Comparison of ENCODE assay signal across 18 cellular contexts in genomic region chr9:97516111-97516510, GRCh38. TPM values are rescaled to one million over a fixed set of nuclear protein-coding genes. Genes with fewer than 3 reads are reported as not detected.
A peak's percentile ranks its signal among the peaks of the same experiment; 100 is the strongest.
DNase-seq lines count a peak whose midpoint lies in the region; ATAC-seq, FAIRE-seq and TF ChIP-seq lines count a peak whose summit lies in the region.
"Had no signal": no experiment of that assay in that cellular context is flagged by ENCODE, and none has a peak within 500 bp of the region (broad histone marks: within the 10 kb centered on the region; RNA-seq: fewer than 3 reads in every experiment).

No MANE protein-coding gene starts in this region.

- no peak for FAIRE-seq in astrocyte (lab: Jason Lieb, UNC)
- FAIRE-seq in HepG2 (lab: Jason Lieb, UNC) = no peak
- FAIRE-seq: RCC 7860 had no signal

- TF ChIP-seq CTCF in astrocyte (IDR thresholded peaks at IDR 0.05; ENCODE audit: insufficient read depth, low read depth, low read length) (no peak), neural progenitor cell (IDR thresholded peaks at IDR 0.05) (no peak), type B pancreatic cell (conservative IDR thresholded peaks at IDR 0.05) (no peak), HepG2 (CRISPR knock-in tag; IDR thresholded peaks at IDR 0.05) (no peak), RWPE1 (conservative IDR thresholded peaks at IDR 0.05; ENCODE audit: low read depth) (no peak)

- peaks cover 2% of the 10 kb centered on the region for H3K27me3 ChIP-seq in astrocyte (ENCODE audit: insufficient read depth, low read length)
- no peaks in the 10 kb centered on the region for H3K27me3 ChIP-seq in neural progenitor cell
- peaks cover 1 to 34% of the 10 kb centered on the region in 2 experiments; a peak in 2 of 5 replicates for H3K27me3 ChIP-seq in HepG2 (ENCODE audit: control insufficient read depth in 1 of 2, insufficient read depth in 2 of 2, low read length in 2 of 2)

- no TSS peak for BruUV-seq in HepG2 (replicated peaks; lab: Mats Ljungman, UMichigan)

- H3K4me3 ChIP-seq in astrocyte (ENCODE audit: insufficient read depth, low read depth, low read length) (no peak overlapping the region), neural progenitor cell (no peak overlapping the region), HepG2 (replicated peaks in 1 of 3; ENCODE audit: insufficient read depth in 1 of 3, low read depth in 2 of 3, low read length in 3 of 3) (no peak overlapping the region)
- H3K4me3 ChIP-seq: BLaER1 treated with 17β-estradiol and CSF1 and Interleukin-3, amounts not matched to agents 10 nM and 100 nM had no signal

- no peak overlapping the region for H3K9ac ChIP-seq in astrocyte (ENCODE audit: low read length)
- no peak overlapping the region for H3K9ac ChIP-seq in neural progenitor cell
- no peak overlapping the region for H3K9ac ChIP-seq in HepG2 (ENCODE audit: insufficient read depth, low read depth, low read length)
- H3K9ac ChIP-seq: BLaER1 treated with 17β-estradiol and CSF1 and Interleukin-3, amounts not matched to agents 10 nM and 100 nM had no signal

- 21% methylated on average over 8 of the region's 8 CpGs for WGBS in HepG2 (ENCODE audit: low lambda C conversion rate)

- H3K27ac Mint-ChIP-seq in astrocyte (ENCODE audit: unreplicated experiment) (peak overlapping the region; percentile 19), neural progenitor cell (no peak overlapping the region), type B pancreatic cell (peak overlapping the region; percentile 22)
- H3K27ac Mint-ChIP-seq: CD8-positive, alpha-beta T cell had no signal

- peaks cover 60% of the 10 kb centered on the region for H3K27me3 Mint-ChIP-seq in astrocyte (ENCODE audit: low read depth, unreplicated experiment)
- H3K27me3 Mint-ChIP-seq in neural progenitor cell (ENCODE audit: insufficient read depth, low read depth) = peaks cover 17% of the 10 kb centered on the region
- peaks cover 32% of the 10 kb centered on the region for H3K27me3 Mint-ChIP-seq in type B pancreatic cell

- no peaks in the 10 kb centered on the region for H3K36me3 ChIP-seq in astrocyte (ENCODE audit: insufficient read depth, low read length)
- H3K36me3 ChIP-seq in neural progenitor cell = no peaks in the 10 kb centered on the region
- H3K36me3 ChIP-seq in HepG2 (replicated peaks in 1 of 2; ENCODE audit: control insufficient read depth in 1 of 2, insufficient read depth in 2 of 2, low read length in 2 of 2) = no peaks in the 10 kb centered on the region
- H3K36me3 ChIP-seq: BLaER1 treated with 17β-estradiol and CSF1 and Interleukin-3, amounts not matched to agents 10 nM and 100 nM had no signal

- no peaks in the 10 kb centered on the region for H3F3A ChIP-seq in neural progenitor cell (ENCODE audit: low read depth)

- ATAC-seq in HepG2 = no peak
- ATAC-seq in HG03571 (IDR thresholded peaks at IDR 0.05; ENCODE audit: unreplicated experiment) = no peak
- ATAC-seq: CD8-positive, alpha-beta T cell; HCT116 had no signal

- POLR2A ChIA-PET in HepG2 (lab: Yijun Ruan, JAX) (no interaction called here), RWPE1 (lab: Yijun Ruan, JAX; ENCODE audit: low non-redundant PET) (no interaction called here)

- intact Hi-C loops in HepG2 (cut with micrococcal nuclease; ENCODE audit: unreplicated experiment) = no loop called here

- H3K4me2 ChIP-seq in astrocyte (ENCODE audit: low read length) = no peak overlapping the region
- H3K4me2 ChIP-seq in neural progenitor cell = peak overlapping the region; percentile 48
- no peak overlapping the region for H3K4me2 ChIP-seq in HepG2 (ENCODE audit: low read depth, low read length)
- H3K4me2 ChIP-seq: BLaER1 treated with 17β-estradiol and CSF1 and Interleukin-3, amounts not matched to agents 10 nM and 100 nM had no signal

- no peaks in the 10 kb centered on the region for H3K79me2 ChIP-seq in astrocyte (ENCODE audit: insufficient read depth, low read length)
- H3K79me2 ChIP-seq in neural progenitor cell (ENCODE audit: low read depth) = no peaks in the 10 kb centered on the region
- no peaks in the 10 kb centered on the region for H3K79me2 ChIP-seq in HepG2 (ENCODE audit: insufficient read depth, low read length)

- CTCF ChIA-PET in HepG2 (lab: Yijun Ruan, JAX; ENCODE audit: low intra/inter-chr PET ratio, low total read pairs) (no interaction called here), RWPE1 (lab: Yijun Ruan, JAX) (interaction anchor here (0.7 kb wide), 1 partner anchor 11 kb away, joined by 3 read pairs; no protein-coding TSS in a partner anchor)

- no peak for TF ChIP-seq POLR2A in HepG2 (IDR thresholded peaks at IDR 0.05; ENCODE audit: insufficient read depth in 1 of 2, low read depth in 2 of 2, low read length in 2 of 2)

- H3K9me3 ChIP-seq in astrocyte (ENCODE audit: insufficient read depth, low read depth, low read length) = no peaks in the 10 kb centered on the region
- no peaks in the 10 kb centered on the region for H3K9me3 ChIP-seq in neural progenitor cell (ENCODE audit: low read depth)
- no peaks in the 10 kb centered on the region for H3K9me3 ChIP-seq in HepG2 (ENCODE audit: low read length)
- H3K9me3 ChIP-seq: BLaER1 treated with 17β-estradiol and CSF1 and Interleukin-3, amounts not matched to agents 10 nM and 100 nM had no signal

- H3K9me3 Mint-ChIP-seq in astrocyte (ENCODE audit: unreplicated experiment) = peaks cover 3% of the 10 kb centered on the region
- H3K9me3 Mint-ChIP-seq in neural progenitor cell = no peaks in the 10 kb centered on the region
- H3K9me3 Mint-ChIP-seq in type B pancreatic cell = no peaks in the 10 kb centered on the region
- H3K9me3 Mint-ChIP-seq: CD8-positive, alpha-beta T cell had no signal

- H2AFZ ChIP-seq in astrocyte (ENCODE audit: low read depth, low read length) = no peak overlapping the region
- peak overlapping the region; percentile 59 for H2AFZ ChIP-seq in neural progenitor cell (replicated peaks)
- no peak overlapping the region for H2AFZ ChIP-seq in HepG2 (ENCODE audit: low read length)

- no peaks in the 10 kb centered on the region for H3K36me3 Mint-ChIP-seq in astrocyte (ENCODE audit: low read depth, unreplicated experiment)
- H3K36me3 Mint-ChIP-seq in neural progenitor cell = no peaks in the 10 kb centered on the region
- no peaks in the 10 kb centered on the region for H3K36me3 Mint-ChIP-seq in type B pancreatic cell
- H3K36me3 Mint-ChIP-seq: CD8-positive, alpha-beta T cell had no signal

- no peak for TF ChIP-seq RAD21 in HepG2 (CRISPR knock-in tag; IDR thresholded peaks at IDR 0.05)

- no peak for TF ChIP-seq EP300 in HepG2 (IDR thresholded peaks at IDR 0.05; ENCODE audit: low read depth in 2 of 2, low read length in 2 of 2)
- TF ChIP-seq EP300 in HepG2 (CRISPR knock-in tag; IDR thresholded peaks at IDR 0.05; ENCODE audit: borderline replicate concordance) = no peak

- in situ Hi-C loops in HepG2 (cut with HindIII; ENCODE audit: extremely low pct_ligation_motif_present, low pct_unique_long_range_greater_than_20kb) = no loop called here

- H3K4me3 Mint-ChIP-seq in astrocyte (ENCODE audit: unreplicated experiment) = peak overlapping the region; percentile 11
- H3K4me3 Mint-ChIP-seq in neural progenitor cell = no peak overlapping the region
- H3K4me3 Mint-ChIP-seq in type B pancreatic cell = no peak overlapping the region
- H3K4me3 Mint-ChIP-seq: CD8-positive, alpha-beta T cell had no signal

- H3K4me1 ChIP-seq in astrocyte (ENCODE audit: insufficient read depth, low read length) = peaks cover 4% of the 10 kb centered on the region
- H3K4me1 ChIP-seq in neural progenitor cell = peaks cover 13% of the 10 kb centered on the region
- no peaks in the 10 kb centered on the region for H3K4me1 ChIP-seq in HepG2 (ENCODE audit: insufficient read depth, low read length)
- H3K4me1 ChIP-seq: BLaER1 treated with 17β-estradiol and CSF1 and Interleukin-3, amounts not matched to agents 10 nM and 100 nM had no signal

- DNase-seq in SK-N-DZ (ENCODE audit: low spot score) = peak; percentile 8
- DNase-seq in astrocyte (ENCODE audit: low read depth) = no peak
- no peak for DNase-seq in neural progenitor cell (ENCODE audit: low spot score)
- no peak for DNase-seq in type B pancreatic cell (ENCODE audit: extremely low spot score, unreplicated experiment)
- DNase-seq in HepG2 (ENCODE audit: low spot score) = no peak
- no peak for DNase-seq in RWPE1 (ENCODE audit: low spot score)
- DNase-seq: Calu3; CD8-positive, alpha-beta T cell; GF-D8; KBM-7; NCI-H1105 treated with DMSO at 0.1 percent for 48 hours; NCI-H1694 treated with DMSO at 0.1 percent for 48 hours; SHP77 had no signal

- H4K20me1 ChIP-seq in astrocyte (ENCODE audit: insufficient read depth, low read length) (no peaks in the 10 kb centered on the region), neural progenitor cell (ENCODE audit: low read depth) (no peaks in the 10 kb centered on the region), HepG2 (ENCODE audit: insufficient read depth, low read length) (no peaks in the 10 kb centered on the region)
- H4K20me1 ChIP-seq: BLaER1 treated with 17β-estradiol and CSF1 and Interleukin-3, amounts not matched to agents 10 nM and 100 nM had no signal

- peaks cover 1% of the 10 kb centered on the region for H3K4me1 Mint-ChIP-seq in astrocyte (ENCODE audit: low read depth, unreplicated experiment)
- H3K4me1 Mint-ChIP-seq in neural progenitor cell = peaks cover 18% of the 10 kb centered on the region
- H3K4me1 Mint-ChIP-seq in type B pancreatic cell (ENCODE audit: unreplicated experiment) = peaks cover 20% of the 10 kb centered on the region

- H3K27ac ChIP-seq in astrocyte (ENCODE audit: low read depth, low read length) (no peak overlapping the region), neural progenitor cell (no peak overlapping the region), HepG2 (ENCODE audit: extremely low read length, insufficient read depth, low read length) (no peak overlapping the region), RWPE1 (no peak overlapping the region)
- H3K27ac ChIP-seq: BLaER1 treated with 17β-estradiol and CSF1 and Interleukin-3, amounts not matched to agents 10 nM and 100 nM had no signal

RNA-seq across cellular contexts. Expression of gene TMOD1, which starts 14.6 kb away (rescaled TPM):
- polyA plus RNA-seq in SK-N-DZ (2014; cell fraction: cytosol; rRNA removed) = 12.1 and 13.2 TPM in 2 replicates
- polyA plus RNA-seq in SK-N-DZ (2014; cell fraction: nucleus; rRNA removed) = 9.4 and 9.9 TPM in 2 replicates
- total RNA-seq in astrocyte (0.24 and 0.48 TPM in 2 replicates), neural progenitor cell (ENCODE audit: low replicate concordance) (0.15 TPM in 1 of 2 replicates, not detected in the other), type B pancreatic cell (ENCODE audit: low replicate concordance) (10.5 and 12.9 TPM in 2 replicates), HepG2 (2016; rRNA removed; fragmentation: Illumina TruSeq; extraction: Trizol) (0.04 TPM in 1 of 2 replicates, not detected in the other)
- not detected in 2 replicates for total RNA-seq in HepG2 (2016; cell fraction: cytosol; rRNA removed; fragmentation: Illumina TruSeq; extraction: Trizol; ENCODE audit: low read depth)
- 0.06 TPM in 1 of 2 replicates, not detected in the other for total RNA-seq in HepG2 (2016; cell fraction: insoluble cytoplasmic fraction; rRNA removed; fragmentation: Illumina TruSeq; extraction: Trizol)
- total RNA-seq in HepG2 (2016; cell fraction: membrane; rRNA removed; fragmentation: Illumina TruSeq; extraction: Trizol) = 0.07 TPM in 1 of 2 replicates, not detected in the other
- total RNA-seq in HepG2 (2016; cell fraction: nucleus; rRNA removed; fragmentation: Illumina TruSeq; extraction: Trizol) = 0.16 TPM in 1 of 2 replicates, not detected in the other
- 0.04 and 0.07 TPM in 2 replicates for polyA plus RNA-seq in HepG2 (2011; rRNA removed)
- 0.03 TPM in 2 replicates for polyA plus RNA-seq in HepG2 (2011; cell fraction: cytosol; rRNA removed)
- 0.05 TPM in 1 of 2 replicates, not detected in the other for polyA plus RNA-seq in HepG2 (2011; cell fraction: nucleus; rRNA removed)
- 0.31 and 0.40 TPM in 2 replicates for polyA plus RNA-seq in HepG2 (2012)
- 0.09 TPM in 1 of 2 replicates, not detected in the other for polyA plus RNA-seq in HepG2 (2016; cell fraction: cytosol; fragmentation: Illumina TruSeq; extraction: Trizol; ENCODE audit: low read depth)
- polyA plus RNA-seq in HepG2 (2016; cell fraction: insoluble cytoplasmic fraction; fragmentation: Illumina TruSeq; extraction: Trizol; ENCODE audit: low read depth) = 0.19 TPM in 1 of 2 replicates, not detected in the other
- polyA plus RNA-seq in HepG2 (2016; cell fraction: membrane; fragmentation: Illumina TruSeq; extraction: Trizol; ENCODE audit: low read depth) = 0.06 and 0.07 TPM in 2 replicates
- 0.13 TPM in 1 of 2 replicates, not detected in the other for polyA plus RNA-seq in HepG2 (2016; cell fraction: nucleus; fragmentation: Illumina TruSeq; extraction: Trizol; ENCODE audit: insufficient read depth, low read depth)
- polyA minus RNA-seq in HepG2 (2011; rRNA and poly(A)+ RNA removed; ENCODE audit: low replicate concordance) = 0.98 TPM in 1 of 2 replicates, not detected in the other
- not detected in 2 replicates for polyA minus RNA-seq in HepG2 (2011; cell fraction: cytosol; rRNA and poly(A)+ RNA removed)
- polyA minus RNA-seq in HepG2 (2011; cell fraction: nucleus; rRNA and poly(A)+ RNA removed) = not detected in 2 replicates
- total RNA-seq: OCI-LY7 had no signal
